ENCODE assay signal across 1 cellular context in genomic region chr5:122845253-122846050, GRCh38.
A peak's percentile ranks its signal among the peaks of the same experiment; 100 is the strongest.
TF ChIP-seq lines count a peak whose summit lies in the region.

A gene with protein sequence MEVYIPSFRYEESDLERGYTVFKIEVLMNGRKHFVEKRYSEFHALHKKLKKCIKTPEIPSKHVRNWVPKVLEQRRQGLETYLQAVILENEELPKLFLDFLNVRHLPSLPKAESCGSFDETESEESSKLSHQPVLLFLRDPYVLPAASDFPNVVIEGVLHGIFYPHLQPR (plus strand): TSS chr5:122845613. CDS start chr5:122845634, 21 bp downstream.

TF ChIP-seq in HepG2, 621 proteins besides CTCF, POLR2A, EP300 and RAD21 (continued from another document and continues in another):
- no peak for TF ChIP-seq ZNF652 (CRISPR knock-in tag; IDR thresholded peaks at IDR 0.05; ENCODE audit: borderline replicate concordance, low read depth)
- TF ChIP-seq TFE3 (CRISPR knock-in tag; IDR thresholded peaks at IDR 0.05): no peak
- no peak for TF ChIP-seq MED13 (CRISPR knock-in tag; IDR thresholded peaks at IDR 0.05)
- TF ChIP-seq PHF21A (CRISPR knock-in tag; IDR thresholded peaks at IDR 0.05): peak; percentile 87
- TF ChIP-seq NCOA2 (CRISPR knock-in tag; IDR thresholded peaks at IDR 0.05): no peak
- TF ChIP-seq, protein P1, sequence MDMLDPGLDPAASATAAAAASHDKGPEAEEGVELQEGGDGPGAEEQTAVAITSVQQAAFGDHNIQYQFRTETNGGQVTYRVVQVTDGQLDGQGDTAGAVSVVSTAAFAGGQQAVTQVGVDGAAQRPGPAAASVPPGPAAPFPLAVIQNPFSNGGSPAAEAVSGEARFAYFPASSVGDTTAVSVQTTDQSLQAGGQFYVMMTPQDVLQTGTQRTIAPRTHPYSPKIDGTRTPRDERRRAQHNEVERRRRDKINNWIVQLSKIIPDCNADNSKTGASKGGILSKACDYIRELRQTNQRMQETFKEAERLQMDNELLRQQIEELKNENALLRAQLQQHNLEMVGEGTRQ (IDR thresholded peaks at IDR 0.05; ENCODE audit: low read depth, low read length): no peak
- TF ChIP-seq, protein P1 (CRISPR knock-in tag; IDR thresholded peaks at IDR 0.05; ENCODE audit: borderline replicate concordance): peak; percentile 43; the same call in 1 of the 2 replicates
- no peak for TF ChIP-seq RBAK (CRISPR knock-in tag; IDR thresholded peaks at IDR 0.05)
- no peak for TF ChIP-seq NR1H2 (CRISPR knock-in tag; IDR thresholded peaks at IDR 0.05; ENCODE audit: borderline replicate concordance, low read depth)
- no peak for TF ChIP-seq TP53 (CRISPR knock-in tag; conservative IDR thresholded peaks at IDR 0.05)
- TF ChIP-seq, protein P2, sequence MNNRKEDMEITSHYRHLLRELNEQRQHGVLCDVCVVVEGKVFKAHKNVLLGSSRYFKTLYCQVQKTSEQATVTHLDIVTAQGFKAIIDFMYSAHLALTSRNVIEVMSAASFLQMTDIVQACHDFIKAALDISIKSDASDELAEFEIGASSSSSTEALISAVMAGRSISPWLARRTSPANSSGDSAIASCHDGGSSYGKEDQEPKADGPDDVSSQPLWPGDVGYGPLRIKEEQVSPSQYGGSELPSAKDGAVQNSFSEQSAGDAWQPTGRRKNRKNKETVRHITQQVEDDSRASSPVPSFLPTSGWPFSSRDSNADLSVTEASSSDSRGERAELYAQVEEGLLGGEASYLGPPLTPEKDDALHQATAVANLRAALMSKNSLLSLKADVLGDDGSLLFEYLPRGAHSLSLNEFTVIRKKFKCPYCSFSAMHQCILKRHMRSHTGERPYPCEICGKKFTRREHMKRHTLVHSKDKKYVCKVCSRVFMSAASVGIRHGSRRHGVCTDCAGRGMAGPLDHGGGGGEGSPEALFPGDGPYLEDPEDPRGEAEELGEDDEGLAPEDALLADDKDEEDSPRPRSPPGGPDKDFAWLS (CRISPR knock-in tag; IDR thresholded peaks at IDR 0.05; ENCODE audit: borderline replicate concordance): no peak
- TF ChIP-seq ZBTB14 (CRISPR knock-in tag; IDR thresholded peaks at IDR 0.05): peak; percentile 64
- no peak for TF ChIP-seq NFKBIZ (CRISPR knock-in tag; IDR thresholded peaks at IDR 0.05)
- no peak; the same call in 1 of the 2 replicates for TF ChIP-seq KLF6 (CRISPR knock-in tag; IDR thresholded peaks at IDR 0.05)
- TF ChIP-seq ZNF232 (CRISPR knock-in tag; IDR thresholded peaks at IDR 0.05; ENCODE audit: borderline replicate concordance): no peak
- TF ChIP-seq LRRFIP1 (CRISPR knock-in tag; conservative IDR thresholded peaks at IDR 0.05): no peak
- TF ChIP-seq, protein P3, sequence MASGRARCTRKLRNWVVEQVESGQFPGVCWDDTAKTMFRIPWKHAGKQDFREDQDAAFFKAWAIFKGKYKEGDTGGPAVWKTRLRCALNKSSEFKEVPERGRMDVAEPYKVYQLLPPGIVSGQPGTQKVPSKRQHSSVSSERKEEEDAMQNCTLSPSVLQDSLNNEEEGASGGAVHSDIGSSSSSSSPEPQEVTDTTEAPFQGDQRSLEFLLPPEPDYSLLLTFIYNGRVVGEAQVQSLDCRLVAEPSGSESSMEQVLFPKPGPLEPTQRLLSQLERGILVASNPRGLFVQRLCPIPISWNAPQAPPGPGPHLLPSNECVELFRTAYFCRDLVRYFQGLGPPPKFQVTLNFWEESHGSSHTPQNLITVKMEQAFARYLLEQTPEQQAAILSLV (CRISPR knock-in tag; IDR thresholded peaks at IDR 0.05; ENCODE audit: borderline replicate concordance): peak; percentile 75
- peak; percentile 75 for TF ChIP-seq MAX (IDR thresholded peaks at IDR 0.05)
- TF ChIP-seq, protein P4, sequence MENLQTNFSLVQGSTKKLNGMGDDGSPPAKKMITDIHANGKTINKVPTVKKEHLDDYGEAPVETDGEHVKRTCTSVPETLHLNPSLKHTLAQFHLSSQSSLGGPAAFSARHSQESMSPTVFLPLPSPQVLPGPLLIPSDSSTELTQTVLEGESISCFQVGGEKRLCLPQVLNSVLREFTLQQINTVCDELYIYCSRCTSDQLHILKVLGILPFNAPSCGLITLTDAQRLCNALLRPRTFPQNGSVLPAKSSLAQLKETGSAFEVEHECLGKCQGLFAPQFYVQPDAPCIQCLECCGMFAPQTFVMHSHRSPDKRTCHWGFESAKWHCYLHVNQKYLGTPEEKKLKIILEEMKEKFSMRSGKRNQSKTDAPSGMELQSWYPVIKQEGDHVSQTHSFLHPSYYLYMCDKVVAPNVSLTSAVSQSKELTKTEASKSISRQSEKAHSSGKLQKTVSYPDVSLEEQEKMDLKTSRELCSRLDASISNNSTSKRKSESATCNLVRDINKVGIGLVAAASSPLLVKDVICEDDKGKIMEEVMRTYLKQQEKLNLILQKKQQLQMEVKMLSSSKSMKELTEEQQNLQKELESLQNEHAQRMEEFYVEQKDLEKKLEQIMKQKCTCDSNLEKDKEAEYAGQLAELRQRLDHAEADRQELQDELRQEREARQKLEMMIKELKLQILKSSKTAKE (CRISPR knock-in tag; IDR thresholded peaks at IDR 0.05; ENCODE audit: borderline replicate concordance): no peak
- TF ChIP-seq XRCC5 (optimal IDR thresholded peaks at IDR 0.05; ENCODE audit: low read length): peak; percentile 41
- TF ChIP-seq HNRNPH1 (optimal IDR thresholded peaks at IDR 0.05; ENCODE audit: low read depth, low read length): no peak
- peak; percentile 40; the same call in 1 of the 2 replicates for TF ChIP-seq ZNF350 (CRISPR knock-in tag; IDR thresholded peaks at IDR 0.05; ENCODE audit: borderline replicate concordance, low read depth)
- TF ChIP-seq, protein P5, sequence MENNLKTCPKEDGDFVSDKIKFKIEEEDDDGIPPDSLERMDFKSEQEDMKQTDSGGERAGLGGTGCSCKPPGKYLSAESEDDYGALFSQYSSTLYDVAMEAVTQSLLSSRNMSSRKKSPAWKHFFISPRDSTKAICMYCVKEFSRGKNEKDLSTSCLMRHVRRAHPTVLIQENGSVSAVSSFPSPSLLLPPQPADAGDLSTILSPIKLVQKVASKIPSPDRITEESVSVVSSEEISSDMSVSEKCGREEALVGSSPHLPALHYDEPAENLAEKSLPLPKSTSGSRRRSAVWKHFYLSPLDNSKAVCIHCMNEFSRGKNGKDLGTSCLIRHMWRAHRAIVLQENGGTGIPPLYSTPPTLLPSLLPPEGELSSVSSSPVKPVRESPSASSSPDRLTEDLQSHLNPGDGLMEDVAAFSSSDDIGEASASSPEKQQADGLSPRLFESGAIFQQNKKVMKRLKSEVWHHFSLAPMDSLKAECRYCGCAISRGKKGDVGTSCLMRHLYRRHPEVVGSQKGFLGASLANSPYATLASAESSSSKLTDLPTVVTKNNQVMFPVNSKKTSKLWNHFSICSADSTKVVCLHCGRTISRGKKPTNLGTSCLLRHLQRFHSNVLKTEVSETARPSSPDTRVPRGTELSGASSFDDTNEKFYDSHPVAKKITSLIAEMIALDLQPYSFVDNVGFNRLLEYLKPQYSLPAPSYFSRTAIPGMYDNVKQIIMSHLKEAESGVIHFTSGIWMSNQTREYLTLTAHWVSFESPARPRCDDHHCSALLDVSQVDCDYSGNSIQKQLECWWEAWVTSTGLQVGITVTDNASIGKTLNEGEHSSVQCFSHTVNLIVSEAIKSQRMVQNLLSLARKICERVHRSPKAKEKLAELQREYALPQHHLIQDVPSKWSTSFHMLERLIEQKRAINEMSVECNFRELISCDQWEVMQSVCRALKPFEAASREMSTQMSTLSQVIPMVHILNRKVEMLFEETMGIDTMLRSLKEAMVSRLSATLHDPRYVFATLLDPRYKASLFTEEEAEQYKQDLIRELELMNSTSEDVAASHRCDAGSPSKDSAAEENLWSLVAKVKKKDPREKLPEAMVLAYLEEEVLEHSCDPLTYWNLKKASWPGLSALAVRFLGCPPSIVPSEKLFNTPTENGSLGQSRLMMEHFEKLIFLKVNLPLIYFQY (CRISPR knock-in tag; IDR thresholded peaks at IDR 0.05; ENCODE audit: borderline replicate concordance): peak; percentile 95; the same call in 1 of the 2 replicates
- TF ChIP-seq STAG1 (CRISPR knock-in tag; IDR thresholded peaks at IDR 0.05): peak; percentile 18; the same call in 1 of the 2 replicates
- no peak for TF ChIP-seq ZNF724P (CRISPR knock-in tag; IDR thresholded peaks at IDR 0.05; ENCODE audit: borderline replicate concordance)
- peak; percentile 52; the same call in 1 of the 2 replicates for TF ChIP-seq KDM5B (CRISPR knock-in tag; IDR thresholded peaks at IDR 0.05; ENCODE audit: borderline replicate concordance)
- TF ChIP-seq, protein P6, sequence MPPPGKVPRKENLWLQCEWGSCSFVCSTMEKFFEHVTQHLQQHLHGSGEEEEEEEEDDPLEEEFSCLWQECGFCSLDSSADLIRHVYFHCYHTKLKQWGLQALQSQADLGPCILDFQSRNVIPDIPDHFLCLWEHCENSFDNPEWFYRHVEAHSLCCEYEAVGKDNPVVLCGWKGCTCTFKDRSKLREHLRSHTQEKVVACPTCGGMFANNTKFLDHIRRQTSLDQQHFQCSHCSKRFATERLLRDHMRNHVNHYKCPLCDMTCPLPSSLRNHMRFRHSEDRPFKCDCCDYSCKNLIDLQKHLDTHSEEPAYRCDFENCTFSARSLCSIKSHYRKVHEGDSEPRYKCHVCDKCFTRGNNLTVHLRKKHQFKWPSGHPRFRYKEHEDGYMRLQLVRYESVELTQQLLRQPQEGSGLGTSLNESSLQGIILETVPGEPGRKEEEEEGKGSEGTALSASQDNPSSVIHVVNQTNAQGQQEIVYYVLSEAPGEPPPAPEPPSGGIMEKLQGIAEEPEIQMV (CRISPR knock-in tag; IDR thresholded peaks at IDR 0.05; ENCODE audit: low read depth): no peak
- TF ChIP-seq, protein P7, sequence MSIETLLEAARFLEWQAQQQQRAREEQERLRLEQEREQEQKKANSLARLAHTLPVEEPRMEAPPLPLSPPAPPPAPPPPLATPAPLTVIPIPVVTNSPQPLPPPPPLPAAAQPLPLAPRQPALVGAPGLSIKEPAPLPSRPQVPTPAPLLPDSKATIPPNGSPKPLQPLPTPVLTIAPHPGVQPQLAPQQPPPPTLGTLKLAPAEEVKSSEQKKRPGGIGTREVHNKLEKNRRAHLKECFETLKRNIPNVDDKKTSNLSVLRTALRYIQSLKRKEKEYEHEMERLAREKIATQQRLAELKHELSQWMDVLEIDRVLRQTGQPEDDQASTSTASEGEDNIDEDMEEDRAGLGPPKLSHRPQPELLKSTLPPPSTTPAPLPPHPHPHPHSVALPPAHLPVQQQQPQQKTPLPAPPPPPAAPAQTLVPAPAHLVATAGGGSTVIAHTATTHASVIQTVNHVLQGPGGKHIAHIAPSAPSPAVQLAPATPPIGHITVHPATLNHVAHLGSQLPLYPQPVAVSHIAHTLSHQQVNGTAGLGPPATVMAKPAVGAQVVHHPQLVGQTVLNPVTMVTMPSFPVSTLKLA (IDR thresholded peaks at IDR 0.05): no peak
- peak; percentile 24; the same call in 1 of the 2 replicates for TF ChIP-seq RFX5 (IDR thresholded peaks at IDR 0.05; ENCODE audit: low read depth, low read length)
- TF ChIP-seq MLLT10 (CRISPR knock-in tag; IDR thresholded peaks at IDR 0.05): no peak
- TF ChIP-seq KLF12 (CRISPR knock-in tag; IDR thresholded peaks at IDR 0.05; ENCODE audit: borderline replicate concordance): peak; percentile 65; the same call in 1 of the 2 replicates
- TF ChIP-seq FOXO1 (CRISPR knock-in tag; IDR thresholded peaks at IDR 0.05): no peak
- TF ChIP-seq U2AF2 (IDR thresholded peaks at IDR 0.05; ENCODE audit: low read depth, low read length): no peak
- no peak for TF ChIP-seq SMYD3 (CRISPR knock-in tag; IDR thresholded peaks at IDR 0.05)
